ENCODE assay signal across 8 cellular contexts in genomic region chr19:4338441-4339350, GRCh38. TPM values are rescaled to one million over a fixed set of nuclear protein-coding genes. Genes with fewer than 3 reads are reported as not detected.
DNase-seq lines count a peak whose midpoint lies in the region; ATAC-seq and TF ChIP-seq lines count a peak whose summit lies in the region.

A gene with protein sequence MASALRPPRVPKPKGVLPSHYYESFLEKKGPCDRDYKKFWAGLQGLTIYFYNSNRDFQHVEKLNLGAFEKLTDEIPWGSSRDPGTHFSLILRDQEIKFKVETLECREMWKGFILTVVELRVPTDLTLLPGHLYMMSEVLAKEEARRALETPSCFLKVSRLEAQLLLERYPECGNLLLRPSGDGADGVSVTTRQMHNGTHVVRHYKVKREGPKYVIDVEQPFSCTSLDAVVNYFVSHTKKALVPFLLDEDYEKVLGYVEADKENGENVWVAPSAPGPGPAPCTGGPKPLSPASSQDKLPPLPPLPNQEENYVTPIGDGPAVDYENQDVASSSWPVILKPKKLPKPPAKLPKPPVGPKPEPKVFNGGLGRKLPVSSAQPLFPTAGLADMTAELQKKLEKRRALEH (minus strand): TSS chr19:4338827. CDS start chr19:4338753, 74 bp downstream.

- no peak for TF ChIP-seq CTCF in brain (conservative IDR thresholded peaks at IDR 0.05)

- H3K27ac Mint-ChIP-seq in brain: peak within 1 kb of the TSS; percentile 80 to 95 (median 84)
- H3K27ac Mint-ChIP-seq in stimulated activated naive CD8-positive, alpha-beta T cell treated with anti-CD3 and anti-CD28 coated beads, Interleukin-15, amount 100 ng/mL, for 72 hours: peak within 1 kb of the TSS; percentile 92 to 98

- ATAC-seq in stimulated activated naive CD8-positive, alpha-beta T cell treated with anti-CD3 and anti-CD28 coated beads, Interleukin-15, amount 100 ng/mL, for 72 hours: no peak
- ATAC-seq in GM21381 (IDR thresholded peaks at IDR 0.05; ENCODE audit: unreplicated experiment): no peak
- ATAC-seq in SK-N-SH treated with all-trans-retinoic acid at 6 μM for 48 hours: no peak

- peaks cover 26% of the 10 kb centered on the region for H3K4me1 Mint-ChIP-seq in brain
- peaks cover 31% of the 10 kb centered on the region for H3K4me1 Mint-ChIP-seq in stimulated activated naive CD8-positive, alpha-beta T cell treated with anti-CD3 and anti-CD28 coated beads, Interleukin-15, amount 100 ng/mL, for 72 hours

- peaks cover 0 to 5% (median 2%) of the 10 kb centered on the region in 5 experiments for H3K9me3 Mint-ChIP-seq in brain
- peaks cover 15 to 19% of the 10 kb centered on the region in 2 donors for H3K9me3 Mint-ChIP-seq in stimulated activated naive CD8-positive, alpha-beta T cell treated with anti-CD3 and anti-CD28 coated beads, Interleukin-15, amount 100 ng/mL, for 72 hours

- H3K36me3 Mint-ChIP-seq in brain: peaks cover 23% of the 10 kb centered on the region

- H3K4me3 Mint-ChIP-seq in brain: peak within 1 kb of the TSS; percentile 31 to 82 (median 75)
- peak within 1 kb of the TSS; percentile 90 to 96 for H3K4me3 Mint-ChIP-seq in stimulated activated naive CD8-positive, alpha-beta T cell treated with anti-CD3 and anti-CD28 coated beads, Interleukin-15, amount 100 ng/mL, for 72 hours

- DNase-seq in D341Med (ENCODE audit: low spot score) (peak; percentile 33), NCI-H226 (peak; percentile 52), kidney tubule cell (ENCODE audit: low spot score) (peak; percentile 84)
- peak in 1 of 2 donors; percentile 26 for DNase-seq in stimulated activated naive CD8-positive, alpha-beta T cell treated with anti-CD3 and anti-CD28 coated beads, Interleukin-15, amount 100 ng/mL, for 72 hours
- no peak for DNase-seq in central memory CD4-positive, alpha-beta T cell

- no peaks in the 10 kb centered on the region for H3K27me3 Mint-ChIP-seq in brain
- no peaks in the 10 kb centered on the region for H3K27me3 Mint-ChIP-seq in stimulated activated naive CD8-positive, alpha-beta T cell treated with anti-CD3 and anti-CD28 coated beads, Interleukin-15, amount 100 ng/mL, for 72 hours

TF ChIP-seq in SK-N-SH treated with all-trans-retinoic acid at 6 μM for 48 hours, 23 proteins besides CTCF, POLR2A, EP300 and RAD21:
- TF ChIP-seq CREB5 (CRISPR knock-in tag; IDR thresholded peaks at IDR 0.05; ENCODE audit: low read depth) (no peak), OSR1 (CRISPR knock-in tag; IDR thresholded peaks at IDR 0.05) (no peak), TOX (CRISPR knock-in tag; IDR thresholded peaks at IDR 0.05; ENCODE audit: borderline replicate concordance) (no peak), POU6F1 (CRISPR knock-in tag; IDR thresholded peaks at IDR 0.05; ENCODE audit: borderline replicate concordance, low read depth) (no peak), ZNF565 (CRISPR knock-in tag; conservative IDR thresholded peaks at IDR 0.05; ENCODE audit: low read depth) (no peak), PPARA (CRISPR knock-in tag; IDR thresholded peaks at IDR 0.05; ENCODE audit: borderline replicate concordance) (no peak), ARNTL (CRISPR knock-in tag; IDR thresholded peaks at IDR 0.05; ENCODE audit: borderline replicate concordance, low read depth) (no peak), ZFP3 (CRISPR knock-in tag; IDR thresholded peaks at IDR 0.05) (no peak), SNAI2 (CRISPR knock-in tag; IDR thresholded peaks at IDR 0.05) (no peak), ZNF8 (CRISPR knock-in tag; IDR thresholded peaks at IDR 0.05) (no peak), CSDC2 (CRISPR knock-in tag; IDR thresholded peaks at IDR 0.05) (no peak), ZNF70 (CRISPR knock-in tag; IDR thresholded peaks at IDR 0.05) (no peak), TCF4 (CRISPR knock-in tag; IDR thresholded peaks at IDR 0.05; ENCODE audit: borderline replicate concordance) (no peak), CSRNP3 (CRISPR knock-in tag; IDR thresholded peaks at IDR 0.05) (no peak)

RNA-seq across cellular contexts. Expression of the gene that starts here (rescaled TPM):
- polyA plus RNA-seq in brain (ENCODE audit: insufficient read depth, low read depth, low replicate concordance): 25.7 TPM
